1 cellular context compared by ENCODE assay signal in the genomic region with DNA sequence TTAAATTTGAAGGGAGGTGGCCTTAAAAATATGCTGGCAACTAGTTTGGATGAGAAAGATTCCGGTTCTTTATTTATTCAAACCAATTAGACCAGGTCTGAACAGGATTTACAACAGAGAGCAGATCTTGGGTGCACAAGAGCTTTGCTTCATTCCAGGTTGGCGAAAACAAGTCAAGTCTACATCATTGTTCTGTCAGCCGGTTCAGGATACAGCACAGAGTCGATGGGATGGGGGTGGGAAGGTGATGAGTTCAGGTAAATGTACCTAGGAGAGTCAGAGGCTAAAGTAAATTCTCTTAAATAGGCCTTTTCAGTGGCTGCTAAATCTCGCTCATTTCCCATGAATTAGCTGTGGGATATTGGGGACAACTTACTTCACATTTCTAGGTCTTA.
TF ChIP-seq lines count a peak whose summit lies in the region.

No MANE protein-coding gene starts in this region.

TF ChIP-seq in GM12878, 131 proteins besides CTCF, POLR2A, EP300 and RAD21 (continued from another document):
- TF ChIP-seq POLR2AphosphoS5 (IDR thresholded peaks at IDR 0.05; ENCODE audit: low read length) (no peak), KDM1A (IDR thresholded peaks at IDR 0.05; ENCODE audit: borderline replicate concordance) (no peak), MEF2A (IDR thresholded peaks at IDR 0.05; ENCODE audit: insufficient read depth, low read depth, low read length) (no peak)
- TF ChIP-seq, protein P1, sequence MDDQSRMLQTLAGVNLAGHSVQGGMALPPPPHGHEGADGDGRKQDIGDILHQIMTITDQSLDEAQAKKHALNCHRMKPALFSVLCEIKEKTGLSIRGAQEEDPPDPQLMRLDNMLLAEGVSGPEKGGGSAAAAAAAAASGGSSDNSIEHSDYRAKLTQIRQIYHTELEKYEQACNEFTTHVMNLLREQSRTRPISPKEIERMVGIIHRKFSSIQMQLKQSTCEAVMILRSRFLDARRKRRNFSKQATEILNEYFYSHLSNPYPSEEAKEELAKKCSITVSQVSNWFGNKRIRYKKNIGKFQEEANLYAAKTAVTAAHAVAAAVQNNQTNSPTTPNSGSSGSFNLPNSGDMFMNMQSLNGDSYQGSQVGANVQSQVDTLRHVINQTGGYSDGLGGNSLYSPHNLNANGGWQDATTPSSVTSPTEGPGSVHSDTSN (IDR thresholded peaks at IDR 0.05; ENCODE audit: insufficient replicate concordance, low read depth, low read length), result no peak
